11 cellular contexts compared by ENCODE assay signal in the genomic region with DNA sequence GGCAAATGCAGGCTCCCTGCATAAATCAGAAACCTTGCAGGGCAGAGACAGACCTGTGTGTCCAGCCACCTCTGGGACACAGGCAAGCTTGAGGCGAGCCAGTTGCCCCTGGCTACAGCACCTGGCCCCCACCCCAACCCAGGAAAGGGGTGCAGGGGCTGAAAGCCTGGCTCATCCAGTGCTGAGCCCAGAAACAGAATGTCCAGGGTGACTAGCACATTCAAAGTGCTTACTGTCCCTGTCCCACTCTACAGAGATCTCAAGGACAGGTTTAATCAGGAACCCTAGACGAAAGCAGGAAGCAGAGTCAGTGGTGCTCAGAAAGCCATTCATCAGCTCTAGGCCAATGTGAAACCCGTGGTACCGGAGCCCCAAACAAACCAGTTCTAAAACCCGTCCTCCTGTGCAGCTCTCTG. TPM values are rescaled to one million over a fixed set of nuclear protein-coding genes. Genes with fewer than 3 reads are reported as not detected.
DNase-seq lines count a peak whose midpoint lies in the region; ATAC-seq and TF ChIP-seq lines count a peak whose summit lies in the region.
"Had no signal": no experiment of that assay in that cellular context is flagged by ENCODE, and none has a peak within 500 bp of the region (broad histone marks: within the 10 kb centered on the region; RNA-seq: fewer than 3 reads in every experiment).

No MANE protein-coding gene starts in this region.

- H3K27ac ChIP-seq in endodermal cell (ENCODE audit: low read depth, low read length) (peak overlapping the region; percentile 99), muscle layer of duodenum (ENCODE audit: low read length) (peak overlapping the region; percentile 31), psoas muscle (no peak overlapping the region)

- peaks cover 17% of the 10 kb centered on the region for H3K4me1 ChIP-seq in endodermal cell (ENCODE audit: control insufficient read depth, insufficient read depth, low read length)
- H3K4me1 ChIP-seq in muscle layer of duodenum (ENCODE audit: control insufficient read depth in 1 of 2, insufficient read depth in 2 of 2, low read length in 2 of 2) = peaks cover 3 to 4% of the 10 kb centered on the region in 2 donors
- no peaks in the 10 kb centered on the region for H3K4me1 ChIP-seq in psoas muscle

- intact Hi-C loops in psoas muscle (cut with DNase I) = no loop called here

- H3K27ac Mint-ChIP-seq in endodermal cell = no peak overlapping the region
- H3K27ac Mint-ChIP-seq in type B pancreatic cell = peak overlapping the region; percentile 90
- H3K27ac Mint-ChIP-seq: activated CD4-positive, alpha-beta memory T cell treated with anti-CD3 and anti-CD28 coated beads, Interleukin-2, amount 10 ng/mL, durations not matched to agents 7 days and 5 days; T-helper 1 cell treated with Interleukin-12 subunit alpha and Interleukin-12 subunit beta and Interleukin-4 antibody, amounts not matched to agents 30 μg/mL and 1 μg/mL, for 36 hours had no signal

- H3K27me3 ChIP-seq in endodermal cell (ENCODE audit: control insufficient read depth, insufficient read depth, low read length, poor library complexity, severe bottlenecking) (no peaks in the 10 kb centered on the region), muscle layer of duodenum (ENCODE audit: low read depth, low read length) (no peaks in the 10 kb centered on the region), psoas muscle (ENCODE audit: insufficient read depth in 3 of 3, low read length in 2 of 3) (no peaks in the 10 kb centered on the region)

- H3K9me3 Mint-ChIP-seq in endodermal cell = no peaks in the 10 kb centered on the region
- H3K9me3 Mint-ChIP-seq in type B pancreatic cell = no peaks in the 10 kb centered on the region
- H3K9me3 Mint-ChIP-seq: activated CD4-positive, alpha-beta memory T cell treated with anti-CD3 and anti-CD28 coated beads, Interleukin-2, amount 10 ng/mL, durations not matched to agents 7 days and 5 days; T-helper 1 cell treated with Interleukin-12 subunit alpha and Interleukin-12 subunit beta and Interleukin-4 antibody, amounts not matched to agents 30 μg/mL and 1 μg/mL, for 36 hours had no signal

- no peaks in the 10 kb centered on the region for H3K9me3 ChIP-seq in endodermal cell (ENCODE audit: control insufficient read depth, low read length)
- H3K9me3 ChIP-seq in muscle layer of duodenum (ENCODE audit: control insufficient read depth in 1 of 2, low read length in 2 of 2) = no peaks in the 10 kb centered on the region
- no peaks in the 10 kb centered on the region for H3K9me3 ChIP-seq in psoas muscle

- H3K36me3 Mint-ChIP-seq in endodermal cell (ENCODE audit: low read depth) (no peaks in the 10 kb centered on the region), type B pancreatic cell (no peaks in the 10 kb centered on the region)

- H3K4me1 Mint-ChIP-seq in endodermal cell (peaks cover 30% of the 10 kb centered on the region), type B pancreatic cell (ENCODE audit: unreplicated experiment) (peaks cover 72% of the 10 kb centered on the region)

- peak; percentile 15 for DNase-seq in NCI-H510A treated with DMSO at 0.1 percent for 48 hours (lab: John Stamatoyannopoulos, UW)
- no peak for DNase-seq in NCI-H510A (lab: John Stamatoyannopoulos, UW)
- DNase-seq in endodermal cell = no peak
- DNase-seq in type B pancreatic cell (ENCODE audit: extremely low spot score, unreplicated experiment) = no peak
- DNase-seq in psoas muscle = no peak
- no peak for DNase-seq in NCI-H1092 treated with DMSO at 0.1 percent for 48 hours (lab: John Stamatoyannopoulos, UW)
- DNase-seq in NCI-H1105 (lab: John Stamatoyannopoulos, UW) = no peak
- DNase-seq: activated CD4-positive, alpha-beta memory T cell treated with anti-CD3 and anti-CD28 coated beads, Interleukin-2, amount 10 ng/mL, durations not matched to agents 7 days and 5 days; NCI-H1436 had no signal

- H3K36me3 ChIP-seq in endodermal cell (ENCODE audit: control insufficient read depth, insufficient read depth, low read length) = no peaks in the 10 kb centered on the region
- no peaks in the 10 kb centered on the region for H3K36me3 ChIP-seq in muscle layer of duodenum (ENCODE audit: control insufficient read depth in 1 of 2, insufficient read depth in 2 of 2, low read length in 2 of 2)
- no peaks in the 10 kb centered on the region for H3K36me3 ChIP-seq in psoas muscle (ENCODE audit: insufficient read depth in 1 of 2, low read depth in 1 of 2)

- H3K4me3 ChIP-seq in endodermal cell (ENCODE audit: low read length) (no peak overlapping the region), muscle layer of duodenum (ENCODE audit: low read depth in 1 of 2, low read length in 2 of 2) (no peak overlapping the region), psoas muscle (no peak overlapping the region)

- TF ChIP-seq CTCF in endodermal cell (conservative IDR thresholded peaks at IDR 0.05) = no peak
- no peak for TF ChIP-seq CTCF in type B pancreatic cell (conservative IDR thresholded peaks at IDR 0.05)
- TF ChIP-seq CTCF in psoas muscle (IDR thresholded peaks at IDR 0.05) = no peak

- H3K27me3 Mint-ChIP-seq in endodermal cell (ENCODE audit: insufficient read depth) = peaks cover 7% of the 10 kb centered on the region
- H3K27me3 Mint-ChIP-seq in type B pancreatic cell = no peaks in the 10 kb centered on the region

- H3K9ac ChIP-seq in endodermal cell (ENCODE audit: extremely low read depth, low read length, poor library complexity, severe bottlenecking) = peak overlapping the region; percentile 1

- WGBS in endodermal cell (ENCODE audit: insufficient coverage in 1 of 2, insufficient read length in 1 of 2), 2 experiments = 73 to 94% methylated on average over 4 to 5 of the region's 5 CpGs
- WGBS in psoas muscle, 3 donors = 63 to 90% (median 81%) methylated on average over 4 to 5 of the region's 5 CpGs

- no peak for ATAC-seq in psoas muscle

- H3K4me3 Mint-ChIP-seq in endodermal cell (no peak overlapping the region), type B pancreatic cell (peak overlapping the region; percentile 59)
- H3K4me3 Mint-ChIP-seq: activated CD4-positive, alpha-beta memory T cell treated with anti-CD3 and anti-CD28 coated beads, Interleukin-2, amount 10 ng/mL, durations not matched to agents 7 days and 5 days; T-helper 1 cell treated with Interleukin-12 subunit alpha and Interleukin-12 subunit beta and Interleukin-4 antibody, amounts not matched to agents 30 μg/mL and 1 μg/mL, for 36 hours had no signal

RNA-seq across cellular contexts. Expression of a gene that starts 31.9 kb away (rescaled TPM):
- total RNA-seq in endodermal cell (10 to 100 TPM; 17.5 to 21.9 TPM), type B pancreatic cell (ENCODE audit: low replicate concordance) (64.7 and 177 TPM in 2 replicates), psoas muscle (1 to 10 TPM; 1.2 to 2.6 (median 1.5) TPM)
- polyA plus RNA-seq in endodermal cell (2013, experiment 1 of 2) = 19.0 TPM
- polyA plus RNA-seq in endodermal cell (2013, experiment 2 of 2) = 20.8 TPM
- polyA plus RNA-seq in psoas muscle = 1 to 10 TPM in 2 of 3 donors, under 1 TPM in 1; 0.74 to 1.2 (median 1.1) TPM

Comparison
In these comparisons a context has a peak if more than half of its experiments do, and no peak if none do; other contexts are left out.
1. RNA of a gene that starts 31.9 kb away (total RNA-seq): 64.7 to 177 TPM in type B pancreatic cell and 17.5 to 21.9 TPM in endodermal cell; 1.2 to 2.6 TPM in psoas muscle; every median in the first group is over 4 times any median in the second.